In the genomic region with DNA sequence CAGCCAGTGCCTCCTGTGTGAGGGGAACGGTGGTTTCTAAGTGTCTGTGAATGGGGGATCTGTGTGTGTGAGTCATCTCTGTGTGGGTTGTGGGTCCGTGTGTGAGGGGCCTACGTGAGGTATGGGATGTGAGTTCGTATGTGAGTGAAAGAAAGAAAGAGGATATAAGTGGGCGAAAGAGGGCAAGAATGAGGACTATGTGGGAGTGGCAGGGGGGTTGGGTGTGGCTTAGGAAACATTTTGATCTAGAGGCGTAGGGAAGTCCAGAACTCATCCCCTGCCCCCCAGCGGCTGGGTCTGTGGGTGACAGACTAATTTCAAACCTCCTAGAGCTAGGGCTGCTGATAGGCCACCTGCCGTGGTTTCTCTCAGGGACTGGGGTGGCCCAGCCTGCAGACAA, we compare ENCODE assay signal across 8 cellular contexts. TPM values are rescaled to one million over a fixed set of nuclear protein-coding genes. Genes with fewer than 3 reads are reported as not detected.
A peak's percentile ranks its signal among the peaks of the same experiment; 100 is the strongest.
DNase-seq lines count a peak whose midpoint lies in the region; ATAC-seq, FAIRE-seq and TF ChIP-seq lines count a peak whose summit lies in the region.

No MANE protein-coding gene starts in this region.

- no peaks in the 10 kb centered on the region for H3K9me3 ChIP-seq in kidney (ENCODE audit: control insufficient read depth in 1 of 2, low read length in 2 of 2)
- H3K9me3 ChIP-seq in colonic mucosa = no peaks in the 10 kb centered on the region

- H3K27ac ChIP-seq in kidney (ENCODE audit: low read depth in 2 of 2, low read length in 2 of 2) (no peak overlapping the region), colonic mucosa (no peak overlapping the region)

- H3K27me3 Mint-ChIP-seq in activated CD8-positive, alpha-beta T cell treated with anti-CD3 and anti-CD28 coated beads for 36 hours = no peaks in the 10 kb centered on the region

- FAIRE-seq in kidney (lab: Jason Lieb, UNC) = no peak

- H3K4me1 ChIP-seq in kidney (ENCODE audit: control insufficient read depth in 1 of 2, insufficient read depth in 1 of 2, low read depth in 1 of 2, low read length in 2 of 2) (no peaks in the 10 kb centered on the region), colonic mucosa (no peaks in the 10 kb centered on the region)

- H3K27me3 ChIP-seq in colonic mucosa = no peaks in the 10 kb centered on the region

- peaks cover 46% of the 10 kb centered on the region for H3K36me3 Mint-ChIP-seq in activated CD8-positive, alpha-beta T cell treated with anti-CD3 and anti-CD28 coated beads for 36 hours (ENCODE audit: low read depth)

- in situ Hi-C loops in G401 (cut with HindIII; ENCODE audit: low sequenced_read_pairs) = no loop called here

- peak; percentile 96 for ATAC-seq in GM19351 (IDR thresholded peaks at IDR 0.05; ENCODE audit: unreplicated experiment)
- ATAC-seq in HG03135 (IDR thresholded peaks at IDR 0.05; ENCODE audit: unreplicated experiment) = peak; percentile 86
- peak; percentile 94 for ATAC-seq in activated CD8-positive, alpha-beta T cell treated with anti-CD3 and anti-CD28 coated beads for 36 hours

- no peak overlapping the region for H3K9ac ChIP-seq in kidney (ENCODE audit: low read length in 2 of 2)
- H3K9ac ChIP-seq in colonic mucosa (ENCODE audit: low read depth in 2 of 2, low read length in 2 of 2) = no peak overlapping the region

- no peaks in the 10 kb centered on the region for H3K9me3 Mint-ChIP-seq in activated CD8-positive, alpha-beta T cell treated with anti-CD3 and anti-CD28 coated beads for 36 hours

- CTCF ChIA-PET in activated CD8-positive, alpha-beta T cell treated with anti-CD3 and anti-CD28 coated beads for 36 hours (lab: Charles Lee) = interaction anchor here (0.9 to 4.9 kb wide), 12 partner anchors 10 to 191 kb away, joined by 3 to 24 read pairs (median 4); a partner anchor contains a TSS

- POLR2A ChIA-PET in activated CD8-positive, alpha-beta T cell treated with anti-CD3 and anti-CD28 coated beads for 36 hours (lab: Charles Lee) = interaction anchor here (0.8 to 1.7 kb wide), 8 partner anchors 16 to 71 kb away, joined by 3 to 5 read pairs (median 4); a partner anchor contains a TSS

- peak overlapping the region; percentile 77 for H3K27ac Mint-ChIP-seq in activated CD8-positive, alpha-beta T cell treated with anti-CD3 and anti-CD28 coated beads for 36 hours

- H3K4me3 ChIP-seq in kidney (ENCODE audit: low read length in 2 of 2) (no peak overlapping the region), colonic mucosa (no peak overlapping the region)

- peaks cover 25 to 38% of the 10 kb centered on the region in 2 donors for H3K36me3 ChIP-seq in kidney (ENCODE audit: control insufficient read depth in 1 of 2, insufficient read depth in 2 of 2, low read length in 2 of 2)
- H3K36me3 ChIP-seq in colonic mucosa = no peaks in the 10 kb centered on the region

- DNase-seq in activated CD8-positive, alpha-beta T cell treated with anti-CD3 and anti-CD28 coated beads for 36 hours = peak; percentile 96
- peak; percentile 48 for DNase-seq in stimulated activated CD4-positive, alpha-beta T cell treated with anti-CD3 and anti-CD28 coated beads, Interleukin-4, amount 100 ng/mL, for 1 hour
- no peak for DNase-seq in iPS-NIHi7 (ENCODE audit: extremely low spot score)
- no peak for DNase-seq in kidney
- no peak for DNase-seq in colonic mucosa
- no peak for DNase-seq in G401 (ENCODE audit: low spot score)

- intact Hi-C loops in activated CD8-positive, alpha-beta T cell treated with anti-CD3 and anti-CD28 coated beads for 36 hours (cut with micrococcal nuclease) = loop anchor here (1.0 kb wide), 1 partner anchor 22 kb away; no protein-coding TSS in a partner anchor
- intact Hi-C loops in kidney (cut with DNase I) (no loop called here), colonic mucosa (cut with DNase I) (no loop called here)

- H3K4me1 Mint-ChIP-seq in activated CD8-positive, alpha-beta T cell treated with anti-CD3 and anti-CD28 coated beads for 36 hours (ENCODE audit: low read depth) = peaks cover 35% of the 10 kb centered on the region

- peak overlapping the region; percentile 44 for H3K4me3 Mint-ChIP-seq in activated CD8-positive, alpha-beta T cell treated with anti-CD3 and anti-CD28 coated beads for 36 hours

- peak; percentile 49 for TF ChIP-seq CTCF in activated CD8-positive, alpha-beta T cell treated with anti-CD3 and anti-CD28 coated beads for 36 hours (IDR thresholded peaks at IDR 0.05)
- TF ChIP-seq CTCF in kidney (IDR thresholded peaks at IDR 0.05; ENCODE audit: borderline replicate concordance, extremely low read depth, insufficient read depth) = no peak
- no peak for TF ChIP-seq CTCF in colonic mucosa (IDR thresholded peaks at IDR 0.05)

RNA-seq across cellular contexts. Expression of a gene that starts 35.5 kb away (rescaled TPM):
- total RNA-seq in activated CD8-positive, alpha-beta T cell treated with anti-CD3 and anti-CD28 coated beads for 36 hours = 10 to 100 TPM; 12.2 to 12.6 TPM
- 11.0 TPM for total RNA-seq in kidney
- polyA plus RNA-seq in kidney (ENCODE audit: insufficient read depth, low read depth, low replicate concordance) = 6.9 TPM
- 10 to 100 TPM; 16.3 to 16.9 TPM for total RNA-seq in colonic mucosa
- 14.5 and 19.8 TPM in 2 replicates for total RNA-seq in G401 (2014; rRNA removed; shearing (Covaris generic))

Comparison
In these comparisons a context has a peak if more than half of its experiments do, and no peak if none do; other contexts are left out.
1. DNase-seq: peak in activated CD8-positive, alpha-beta T cell treated with anti-CD3 and anti-CD28 coated beads for 36 hours (single experiment) and stimulated activated CD4-positive, alpha-beta T cell treated with anti-CD3 and anti-CD28 coated beads, Interleukin-4, amount 100 ng/mL, for 1 hour (single experiment); none in iPS-NIHi7 (single experiment), kidney (single experiment), colonic mucosa (single experiment) and G401 (single experiment).
2. Peak in every context shown above with its lines, with median percentiles within 50 percentile points of each other: ATAC-seq.